ENCODE assay signal across 15 cellular contexts in the genomic region with DNA sequence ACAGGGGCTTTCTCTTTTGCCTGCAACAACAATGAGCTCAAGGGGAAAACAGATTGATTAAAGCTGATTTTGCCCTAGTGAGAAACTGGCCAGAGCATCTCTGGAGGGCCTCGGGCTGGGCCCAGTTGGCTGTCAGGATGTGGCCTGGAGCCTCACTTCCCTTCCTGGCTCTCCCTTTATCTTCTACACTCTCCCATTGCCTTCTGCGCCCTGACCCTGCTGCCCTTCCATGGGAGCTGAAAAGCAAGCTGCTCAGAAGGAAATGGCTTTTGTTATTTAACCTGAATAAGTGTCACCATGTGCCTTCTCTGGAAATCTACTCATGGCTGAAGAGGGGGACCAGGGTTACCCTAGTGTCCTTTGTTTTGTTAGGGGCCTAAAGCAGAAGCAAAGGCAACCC. TPM values are rescaled to one million over a fixed set of nuclear protein-coding genes. Genes with fewer than 3 reads are reported as not detected.
DNase-seq lines count a peak whose midpoint lies in the region; ATAC-seq and TF ChIP-seq lines count a peak whose summit lies in the region.
"Had no signal": no experiment of that assay in that cellular context is flagged by ENCODE, and none has a peak within 500 bp of the region (broad histone marks: within the 10 kb centered on the region; RNA-seq: fewer than 3 reads in every experiment).

No MANE protein-coding gene starts in this region.

- H3K36me3 ChIP-seq in esophagus squamous epithelium, result no peaks in the 10 kb centered on the region

- no peaks in the 10 kb centered on the region for H3K27me3 Mint-ChIP-seq in neural crest cell (ENCODE audit: low read depth)
- H3K27me3 Mint-ChIP-seq in activated T-cell treated with anti-CD3 and anti-CD28 coated beads, Interleukin-2, amount 50 U/mL, for 72 hours (ENCODE audit: low read depth), result peaks cover 42% of the 10 kb centered on the region

- WGBS in right cardiac atrium, result 39% methylated on average over 2 of the region's 2 CpGs
- 44% methylated on average over 2 of the region's 2 CpGs; no CpG with 5 or more reads in 1 of the 2 donors for WGBS in esophagus squamous epithelium, 2 donors

- H3K9me3 Mint-ChIP-seq in neural crest cell, result no peaks in the 10 kb centered on the region
- H3K9me3 Mint-ChIP-seq in activated T-cell treated with anti-CD3 and anti-CD28 coated beads, Interleukin-2, amount 50 U/mL, for 72 hours, result no peaks in the 10 kb centered on the region
- H3K9me3 Mint-ChIP-seq: CD14-positive monocyte had no signal

- H3K4me3 ChIP-seq in right cardiac atrium (ENCODE audit: low read length) (no peak overlapping the region), iPS-18c (ENCODE audit: insufficient read depth, low read depth, low read length) (peak overlapping the region; percentile 1; the same call in 1 of the 2 replicates), esophagus squamous epithelium (no peak overlapping the region)

- TF ChIP-seq CTCF in neural crest cell (conservative IDR thresholded peaks at IDR 0.05) (no peak), esophagus squamous epithelium (IDR thresholded peaks at IDR 0.05) (no peak)

- H3K27me3 ChIP-seq in right cardiac atrium (ENCODE audit: control insufficient read depth, insufficient read depth) (no peaks in the 10 kb centered on the region), esophagus squamous epithelium (no peaks in the 10 kb centered on the region)

- H3K4me1 ChIP-seq in right cardiac atrium (ENCODE audit: control insufficient read depth, insufficient read depth, low read length), result peaks cover 6% of the 10 kb centered on the region
- H3K4me1 ChIP-seq in esophagus squamous epithelium, result peaks cover 0 to 4% (median 0%) of the 10 kb centered on the region in 3 donors

- DNase-seq in right cardiac atrium, result peak; percentile 23 to 66 (median 66)
- DNase-seq in left ventricle myocardium superior, result no peak
- no peak for DNase-seq in neural crest cell (ENCODE audit: low read depth, low spot score)
- DNase-seq in esophagus squamous epithelium (lab: John Stamatoyannopoulos, UW), result no peak
- DNase-seq in activated T-cell treated with anti-CD3 and anti-CD28 coated beads, Interleukin-2, amount 50 U/mL, for 72 hours, result no peak
- DNase-seq: Caco-2, H7, Karpas-422, MM.1S, NCI-H1105 treated with DMSO at 0.1 percent for 48 hours, NCI-H187 treated with DMSO at 0.1 percent for 48 hours had no signal

- H3K4me1 Mint-ChIP-seq in neural crest cell, result peaks cover 62% of the 10 kb centered on the region
- H3K4me1 Mint-ChIP-seq in activated T-cell treated with anti-CD3 and anti-CD28 coated beads, Interleukin-2, amount 50 U/mL, for 72 hours (ENCODE audit: low read depth), result no peaks in the 10 kb centered on the region

- H3K9me3 ChIP-seq in right cardiac atrium (ENCODE audit: control insufficient read depth, low read length) (no peaks in the 10 kb centered on the region), iPS-18c (ENCODE audit: control insufficient read depth, insufficient read depth, low read length) (peaks cover 2% of the 10 kb centered on the region), esophagus squamous epithelium (no peaks in the 10 kb centered on the region)
- H3K9me3 ChIP-seq: Caco-2 had no signal

- H3K27ac Mint-ChIP-seq in neural crest cell (ENCODE audit: unreplicated experiment), result peak overlapping the region; percentile 78
- H3K27ac Mint-ChIP-seq in activated T-cell treated with anti-CD3 and anti-CD28 coated beads, Interleukin-2, amount 50 U/mL, for 72 hours, result no peak overlapping the region
- H3K27ac Mint-ChIP-seq: CD14-positive monocyte had no signal

- intact Hi-C loops in right cardiac atrium (cut with DNase I) (no loop called here), left ventricle myocardium superior (cut with micrococcal nuclease) (no loop called here), esophagus squamous epithelium (cut with DNase I) (no loop called here)

- no peak overlapping the region for H3K4me3 Mint-ChIP-seq in neural crest cell
- no peak overlapping the region for H3K4me3 Mint-ChIP-seq in activated T-cell treated with anti-CD3 and anti-CD28 coated beads, Interleukin-2, amount 50 U/mL, for 72 hours
- H3K4me3 Mint-ChIP-seq: CD14-positive monocyte had no signal

- no peaks in the 10 kb centered on the region for H3K36me3 Mint-ChIP-seq in neural crest cell (ENCODE audit: low read depth)
- H3K36me3 Mint-ChIP-seq in activated T-cell treated with anti-CD3 and anti-CD28 coated beads, Interleukin-2, amount 50 U/mL, for 72 hours (ENCODE audit: insufficient read depth in 2 of 2), result no peaks in the 10 kb centered on the region
- H3K36me3 Mint-ChIP-seq: CD14-positive monocyte had no signal

- ATAC-seq in right cardiac atrium (peak; percentile 84 to 86), left ventricle myocardium superior (no peak), HG02571 (IDR thresholded peaks at IDR 0.05; ENCODE audit: unreplicated experiment) (no peak), GM21786 (IDR thresholded peaks at IDR 0.05; ENCODE audit: unreplicated experiment) (no peak)
- no peak for ATAC-seq in activated T-cell treated with anti-CD3 and anti-CD28 coated beads, Interleukin-2, amount 50 U/mL, for 72 hours (replicated peaks in 1 of 2)

- no peak for TF ChIP-seq POLR2A in esophagus squamous epithelium (IDR thresholded peaks at IDR 0.05)

- H3K27ac ChIP-seq in right cardiac atrium (ENCODE audit: low read length), result no peak overlapping the region
- H3K27ac ChIP-seq in esophagus squamous epithelium, result no peak overlapping the region

RNA-seq across cellular contexts. Expression of a gene that starts 43.8 kb away (rescaled TPM):
- 1 to 10 TPM; 4.5 to 9.2 (median 7.4) TPM for total RNA-seq in right cardiac atrium
- 2.4 TPM for polyA plus RNA-seq in right cardiac atrium
- 3.7 TPM for total RNA-seq in left ventricle myocardium superior
- total RNA-seq in neural crest cell, result 9.9 and 10.8 TPM in 2 replicates
- total RNA-seq in esophagus squamous epithelium, result 1 to 10 TPM in 2 of 4 donors, under 1 TPM in 2; 0.23 to 7.1 (median 1.6) TPM
- total RNA-seq in activated T-cell treated with anti-CD3 and anti-CD28 coated beads, Interleukin-2, amount 50 U/mL, for 72 hours, result under 1 TPM; 0.26 to 0.69 TPM

Comparison
In these comparisons a context has a peak if more than half of its experiments do, and no peak if none do; other contexts are left out.
1. ATAC-seq: peak in right cardiac atrium (2 of 2); none in left ventricle myocardium superior (single experiment), HG02571 (single experiment), activated T-cell treated with anti-CD3 and anti-CD28 coated beads, Interleukin-2, amount 50 U/mL, for 72 hours (0 of 2) and GM21786 (single experiment).
2. DNase-seq: peak in right cardiac atrium (3 of 3); none in left ventricle myocardium superior (single experiment), neural crest cell (single experiment), esophagus squamous epithelium (single experiment) and activated T-cell treated with anti-CD3 and anti-CD28 coated beads, Interleukin-2, amount 50 U/mL, for 72 hours (0 of 2).